ENCODE assay signal across 1 cellular context in genomic region chr12:43776498-43776897, GRCh38.
TF ChIP-seq lines count a peak whose summit lies in the region.

No MANE protein-coding gene starts in this region.

TF ChIP-seq in H1, 55 proteins besides CTCF, POLR2A, EP300 and RAD21:
- TF ChIP-seq BACH1 (IDR thresholded peaks at IDR 0.05; ENCODE audit: low read length), result no peak
- TF ChIP-seq PHF8 (conservative IDR thresholded peaks at IDR 0.05; ENCODE audit: low read depth, low read length), result no peak
TF ChIP-seq in H1: peak in this region for 0.
